14 cellular contexts compared by ENCODE assay signal in genomic region chr6:105318660-105319059, GRCh38.
DNase-seq lines count a peak whose midpoint lies in the region; ATAC-seq and TF ChIP-seq lines count a peak whose summit lies in the region.
"Had no signal": no experiment of that assay in that cellular context is flagged by ENCODE, and none has a peak within 500 bp of the region (broad histone marks: within the 10 kb centered on the region; RNA-seq: fewer than 3 reads in every experiment).

No MANE protein-coding gene starts in this region.

- peaks cover 13% of the 10 kb centered on the region for H3K4me1 Mint-ChIP-seq in central memory CD8-positive, alpha-beta T cell
- H3K4me1 Mint-ChIP-seq in T-helper 17 cell: peaks cover 5% of the 10 kb centered on the region

- TF ChIP-seq CTCF in uterus (IDR thresholded peaks at IDR 0.05): no peak

- TF ChIP-seq POLR2A in uterus (IDR thresholded peaks at IDR 0.05): no peak

- H3K27me3 ChIP-seq in uterus: no peaks in the 10 kb centered on the region
- H3K27me3 ChIP-seq: upper lobe of left lung had no signal

- no peak overlapping the region for H3K4me3 Mint-ChIP-seq in central memory CD8-positive, alpha-beta T cell
- no peak overlapping the region for H3K4me3 Mint-ChIP-seq in T-helper 17 cell

- DNase-seq in GM03348 (ENCODE audit: low spot score) (peak; percentile 73), NCI-H446 treated with DMSO at 0.1 percent for 48 hours (lab: John Stamatoyannopoulos, UW) (peak; percentile 25), non-pigmented ciliary epithelial cell (ENCODE audit: low read depth) (peak; percentile 55), HUDEP-2 (lab: John Stamatoyannopoulos, UW; ENCODE audit: unreplicated experiment in 76 of 76) (no peak), uterus (no peak), T-helper 17 cell (no peak)
- DNase-seq in central memory CD8-positive, alpha-beta T cell (ENCODE audit: low spot score in 2 of 2): no peak
- DNase-seq: activated T-cell treated with anti-CD3 and anti-CD28 coated beads, Interleukin-2, amount 50 U/mL, for 48 hours; NCI-H1092; OCI-M1; stimulated activated CD4-positive, alpha-beta T cell treated with anti-CD3 and anti-CD28 coated beads, Interleukin-1b, Interleukin-23, amount 100 ng/mL, for 48 hours; T-helper 1 cell; upper lobe of left lung had no signal

- no peak overlapping the region for H3K4me3 ChIP-seq in uterus
- H3K4me3 ChIP-seq: upper lobe of left lung had no signal

- no peaks in the 10 kb centered on the region for H3K9me3 Mint-ChIP-seq in central memory CD8-positive, alpha-beta T cell

- no peaks in the 10 kb centered on the region for H3K27me3 Mint-ChIP-seq in central memory CD8-positive, alpha-beta T cell
- no peaks in the 10 kb centered on the region for H3K27me3 Mint-ChIP-seq in T-helper 17 cell

- H3K9me3 ChIP-seq in uterus: no peaks in the 10 kb centered on the region
- no peaks in the 10 kb centered on the region for H3K9me3 ChIP-seq in T-helper 17 cell (ENCODE audit: control insufficient read depth, low read length, poor library complexity, severe bottlenecking)
- H3K9me3 ChIP-seq: upper lobe of left lung had no signal

- H3K36me3 Mint-ChIP-seq in central memory CD8-positive, alpha-beta T cell (ENCODE audit: insufficient read depth): peaks cover 19% of the 10 kb centered on the region
- peaks cover 14% of the 10 kb centered on the region for H3K36me3 Mint-ChIP-seq in T-helper 17 cell (ENCODE audit: low read depth)

- no peaks in the 10 kb centered on the region for H3K4me1 ChIP-seq in uterus

- H3K36me3 ChIP-seq in uterus: no peaks in the 10 kb centered on the region

- H3K27ac ChIP-seq in uterus: no peak overlapping the region
- H3K27ac ChIP-seq: upper lobe of left lung had no signal

- peak overlapping the region; percentile 61 for H3K27ac Mint-ChIP-seq in central memory CD8-positive, alpha-beta T cell (ENCODE audit: low read depth)
- H3K27ac Mint-ChIP-seq in T-helper 17 cell: no peak overlapping the region

- intact Hi-C loops in uterus (cut with DNase I; ENCODE audit: low total_unique reads): no loop called here

- no peak for ATAC-seq in central memory CD8-positive, alpha-beta T cell (replicated peaks; ENCODE audit: extremely low read depth, poor library complexity, severe bottlenecking)
- ATAC-seq in GM19351 (IDR thresholded peaks at IDR 0.05; ENCODE audit: unreplicated experiment) (no peak), T-helper 17 cell (no peak)

Comparison
In these comparisons a context has a peak if more than half of its experiments do, and no peak if none do; other contexts are left out.
1. DNase-seq: peak in GM03348 (single experiment), NCI-H446 treated with DMSO at 0.1 percent for 48 hours (single experiment) and non-pigmented ciliary epithelial cell (single experiment); none in central memory CD8-positive, alpha-beta T cell (0 of 2), HUDEP-2 (0 of 76), uterus (0 of 2) and T-helper 17 cell (0 of 3).